In genomic region chr12:107178776-107179175, GRCh38 we compare ENCODE assay signal across 18 cellular contexts.
"Had no signal": no experiment of that assay in that cellular context is flagged by ENCODE, and none has a peak within 500 bp of the region (broad histone marks: within the 10 kb centered on the region; RNA-seq: fewer than 3 reads in every experiment).

No MANE protein-coding gene starts in this region.

- H3K4me1 Mint-ChIP-seq: WTC11 had no signal

- H3K4me3 ChIP-seq: dorsolateral prefrontal cortex, neural progenitor cell, tibial nerve had no signal

- H3K27ac ChIP-seq: dorsolateral prefrontal cortex, epithelial cell of prostate, neural progenitor cell, tibial nerve had no signal

- H3K9me3 Mint-ChIP-seq: activated T-helper 2 cell treated with anti-CD3 and anti-CD28 coated beads, Interferon-gamma antibody, Interleukin-2, Interleukin-4, amounts not matched to agents 10 μg/mL and 5 μg/mL and 100 μg/mL, durations not matched to agents 14 hours and 24 hours and 36 hours; neural progenitor cell had no signal

- ATAC-seq: left lobe of liver, WTC11 had no signal

- DNase-seq: activated CD4-positive, alpha-beta T cell treated with anti-CD3 and anti-CD28 coated beads for 4 hours; activated naive CD4-positive, alpha-beta T cell treated with anti-CD3 and anti-CD28 coated beads, Interleukin-2, amount 50 U/mL, for 16 hours; activated T-cell treated with anti-CD3 and anti-CD28 coated beads for 4 hours; amniotic stem cell; dorsolateral prefrontal cortex; endodermal cell; foreskin melanocyte; glutamatergic neuron; kidney; midbrain; substantia nigra had no signal

- H3K36me3 Mint-ChIP-seq: neural progenitor cell had no signal

- H3K4me3 Mint-ChIP-seq: endodermal cell, neural progenitor cell, WTC11 had no signal

- H3K27ac Mint-ChIP-seq: activated T-helper 2 cell treated with anti-CD3 and anti-CD28 coated beads, Interferon-gamma antibody, Interleukin-2, Interleukin-4, amounts not matched to agents 10 μg/mL and 5 μg/mL and 100 μg/mL, durations not matched to agents 14 hours and 24 hours and 36 hours; endodermal cell; neural progenitor cell; progenitor cell of endocrine pancreas; WTC11 had no signal
